Comparison of ENCODE assay signal across 8 cellular contexts in the genomic region with DNA sequence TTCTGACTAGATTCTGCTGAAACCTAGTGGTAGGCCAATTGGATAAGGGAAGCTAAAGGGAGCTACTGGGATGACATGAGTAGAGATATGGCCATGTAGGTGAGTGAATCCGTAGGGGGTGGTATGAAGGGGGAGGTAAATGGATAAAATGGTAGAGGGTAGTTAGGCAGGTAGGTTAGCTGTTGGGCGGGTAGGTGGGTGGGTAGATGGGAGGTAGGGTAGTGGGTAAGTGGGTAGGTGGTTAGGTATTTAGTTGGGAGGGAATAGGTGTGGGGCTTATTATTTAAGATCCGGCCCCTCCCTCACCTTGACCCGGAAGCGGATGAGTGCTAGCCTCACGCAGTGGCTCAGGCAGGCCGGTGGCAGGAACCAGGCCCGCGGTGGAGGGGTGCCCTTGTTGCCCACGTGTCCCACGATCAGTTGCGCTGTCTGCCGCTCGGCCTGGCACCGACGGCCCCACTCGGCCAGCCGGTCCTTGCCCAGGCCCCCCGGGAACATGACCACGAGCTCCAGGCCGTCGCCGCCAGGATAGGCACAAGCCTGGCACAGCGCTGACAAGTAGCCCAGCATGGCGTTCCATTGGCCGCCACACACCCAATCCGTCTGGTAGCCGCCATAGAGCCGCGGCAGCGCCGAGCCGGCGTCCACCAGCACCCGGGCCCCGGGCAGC. TPM values are rescaled to one million over a fixed set of nuclear protein-coding genes. Genes with fewer than 3 reads are reported as not detected.
A peak's percentile ranks its signal among the peaks of the same experiment; 100 is the strongest.
DNase-seq lines count a peak whose midpoint lies in the region; ATAC-seq and TF ChIP-seq lines count a peak whose summit lies in the region.

No MANE protein-coding gene starts in this region.

- H3K9me3 Mint-ChIP-seq in effector memory CD8-positive, alpha-beta T cell = no peaks in the 10 kb centered on the region
- H3K9me3 Mint-ChIP-seq in mesothelial cell of epicardium = peaks cover 23% of the 10 kb centered on the region

- ATAC-seq in GM18870 (IDR thresholded peaks at IDR 0.05; ENCODE audit: unreplicated experiment) (peak; percentile 50), HG03108 (IDR thresholded peaks at IDR 0.05; ENCODE audit: unreplicated experiment) (peak; percentile 59)
- ATAC-seq in effector memory CD8-positive, alpha-beta T cell (replicated peaks) = peak; percentile 74

- H3K36me3 Mint-ChIP-seq in effector memory CD8-positive, alpha-beta T cell (ENCODE audit: insufficient read depth) = peaks cover 14% of the 10 kb centered on the region
- no peaks in the 10 kb centered on the region for H3K36me3 Mint-ChIP-seq in mesothelial cell of epicardium

- no peak for TF ChIP-seq CTCF in AG09309 (IDR thresholded peaks at IDR 0.05; ENCODE audit: control insufficient read depth, insufficient read depth, low read depth, low read length, missing control alignments)
- no peak for TF ChIP-seq CTCF in mesothelial cell of epicardium (IDR thresholded peaks at IDR 0.05; ENCODE audit: unreplicated experiment)

- H3K4me1 Mint-ChIP-seq in effector memory CD8-positive, alpha-beta T cell (ENCODE audit: low read depth in 2 of 2) = peaks cover 32 to 46% of the 10 kb centered on the region in 2 donors
- H3K4me1 Mint-ChIP-seq in mesothelial cell of epicardium = peaks cover 42% of the 10 kb centered on the region

- peak overlapping the region; percentile 84 to 91 for H3K27ac Mint-ChIP-seq in effector memory CD8-positive, alpha-beta T cell
- H3K27ac Mint-ChIP-seq in mesothelial cell of epicardium = peak overlapping the region; percentile 66

- peak overlapping the region; percentile 64 for H3K4me3 ChIP-seq in AG09309 (ENCODE audit: control insufficient read depth, low read depth, low read length)

- no peak for DNase-seq in AG09309 (ENCODE audit: low read depth)
- peak; percentile 9 for DNase-seq in NCI-H524 treated with DMSO at 0.1 percent for 48 hours (lab: John Stamatoyannopoulos, UW)
- DNase-seq in activated CD8-positive, alpha-beta memory T cell treated with anti-CD3 and anti-CD28 coated beads for 24 hours = peak; percentile 82
- peak; percentile 38 to 47 (median 44) for DNase-seq in effector memory CD8-positive, alpha-beta T cell
- peak in 1 of 2 experiments; percentile 41 for DNase-seq in mesothelial cell of epicardium (ENCODE audit: low spot score in 2 of 2, unreplicated experiment in 2 of 2)
- DNase-seq in stimulated activated CD8-positive, alpha-beta memory T cell treated with anti-CD3 and anti-CD28 coated beads, Interleukin-2, amount 100 ng/mL, for 48 hours (ENCODE audit: low read depth in 2 of 2) = peak; percentile 45 to 48

- H3K4me3 Mint-ChIP-seq in effector memory CD8-positive, alpha-beta T cell = peak overlapping the region; percentile 63 to 85
- peak overlapping the region; percentile 72 for H3K4me3 Mint-ChIP-seq in mesothelial cell of epicardium

- no peaks in the 10 kb centered on the region for H3K27me3 Mint-ChIP-seq in effector memory CD8-positive, alpha-beta T cell
- no peaks in the 10 kb centered on the region for H3K27me3 Mint-ChIP-seq in mesothelial cell of epicardium (ENCODE audit: low read depth)

RNA-seq across cellular contexts. Expression of gene FAM120C, which starts 0.7 kb away (rescaled TPM):
- 12.5 to 16.1 TPM (median 13.8 TPM) in 3 replicates for total RNA-seq in mesothelial cell of epicardium
